ENCODE assay signal across 24 cellular contexts in the genomic region with DNA sequence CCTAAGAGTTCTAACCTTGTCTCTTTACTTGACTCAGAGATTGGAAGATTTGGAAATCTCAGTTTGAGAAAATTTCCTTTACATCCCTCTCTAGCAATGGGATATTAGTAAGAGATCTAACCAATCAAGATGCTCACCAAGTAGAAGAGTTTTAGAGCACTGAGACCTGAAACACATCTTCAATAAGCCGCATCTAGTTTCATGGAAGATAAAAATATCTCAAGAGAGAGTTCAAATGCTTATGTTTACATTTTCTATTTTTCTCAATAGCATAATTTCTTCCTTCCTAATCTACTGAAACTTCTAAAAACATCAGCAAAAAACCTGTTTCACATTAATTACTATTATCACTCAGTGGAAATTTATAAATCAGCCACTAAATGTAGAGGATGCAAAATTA.
DNase-seq lines count a peak whose midpoint lies in the region; ATAC-seq and TF ChIP-seq lines count a peak whose summit lies in the region.
"Had no signal": no experiment of that assay in that cellular context is flagged by ENCODE, and none has a peak within 500 bp of the region (broad histone marks: within the 10 kb centered on the region; RNA-seq: fewer than 3 reads in every experiment).

No MANE protein-coding gene starts in this region.

- H3K9ac ChIP-seq in MM.1S (ENCODE audit: low read length): no peak overlapping the region
- no peak overlapping the region for H3K9ac ChIP-seq in mesendoderm (ENCODE audit: low read length)
- H3K9ac ChIP-seq: BLaER1 had no signal

- H3K36me3 ChIP-seq in MM.1S (replicated peaks; ENCODE audit: insufficient read depth, low read length) (no peaks in the 10 kb centered on the region), Panc1 (ENCODE audit: control insufficient read depth, insufficient read depth, low read length) (no peaks in the 10 kb centered on the region; the same call in 1 of the 2 replicates), mesendoderm (ENCODE audit: control insufficient read depth, insufficient read depth, low read length) (no peaks in the 10 kb centered on the region)

- H4K20me1 ChIP-seq in MM.1S (ENCODE audit: insufficient read depth, low read length): no peaks in the 10 kb centered on the region

- H2AFZ ChIP-seq in MM.1S (ENCODE audit: low read length): no peak overlapping the region

- no peak overlapping the region for H3K56ac ChIP-seq in mesendoderm (ENCODE audit: low read length)

- H3K36me3 Mint-ChIP-seq in activated T-helper 1 cell treated with anti-CD3 and anti-CD28 coated beads, Interleukin-12 subunit alpha, Interleukin-12 subunit beta, Interleukin-2, Interleukin-4 antibody, amounts not matched to agents 30 ng/mL and 10 ng/mL and 1 ng/mL, durations not matched to agents 14 hours and 24 hours and 36 hours (ENCODE audit: low read depth): no peaks in the 10 kb centered on the region
- H3K36me3 Mint-ChIP-seq in natural killer cell: no peaks in the 10 kb centered on the region
- H3K36me3 Mint-ChIP-seq: CD4-positive, CD25-positive, alpha-beta regulatory T cell had no signal

- no peak overlapping the region for H3K4ac ChIP-seq in mesendoderm (ENCODE audit: low read depth, low read length)

- DNase-seq in MM.1S (peak; percentile 63), Panc1 (ENCODE audit: low read depth, low spot score) (no peak), natural killer cell (no peak), NCI-H2081 (lab: John Stamatoyannopoulos, UW) (no peak), mesendoderm (no peak)
- no peak for DNase-seq in activated T-helper 1 cell treated with anti-CD3 and anti-CD28 coated beads, Interleukin-12 subunit alpha, Interleukin-12 subunit beta, Interleukin-2, Interleukin-4 antibody, amounts not matched to agents 30 ng/mL and 10 ng/mL and 1 ng/mL, durations not matched to agents 14 hours and 24 hours and 36 hours (ENCODE audit: low spot score)
- DNase-seq: 8988T; ACHN; BE2C; CD4-positive, alpha-beta memory T cell; CD4-positive, CD25-positive, alpha-beta regulatory T cell; CD8-positive, alpha-beta memory T cell; COR-L47; DMS 273 treated with DMSO at 0.1 percent for 48 hours; DMS153; DMS53; DMS79; DND-41; EL; GDM1 had no signal

- H3K27me3 ChIP-seq in MM.1S (replicated peaks; ENCODE audit: insufficient read depth, low read length) (no peaks in the 10 kb centered on the region), Panc1 (ENCODE audit: control insufficient read depth, insufficient read depth, low read length) (no peaks in the 10 kb centered on the region), mesendoderm (ENCODE audit: insufficient read depth, low read length, poor library complexity) (no peaks in the 10 kb centered on the region)
- H3K27me3 ChIP-seq: BE2C, BLaER1 had no signal

- peaks cover 11% of the 10 kb centered on the region for H3K79me1 ChIP-seq in mesendoderm (ENCODE audit: low read length)

- no peak overlapping the region for H3K27ac Mint-ChIP-seq in activated T-helper 1 cell treated with anti-CD3 and anti-CD28 coated beads, Interleukin-12 subunit alpha, Interleukin-12 subunit beta, Interleukin-2, Interleukin-4 antibody, amounts not matched to agents 30 ng/mL and 10 ng/mL and 1 ng/mL, durations not matched to agents 14 hours and 24 hours and 36 hours
- H3K27ac Mint-ChIP-seq in natural killer cell: no peak overlapping the region
- H3K27ac Mint-ChIP-seq: CD14-positive monocyte; CD4-positive, alpha-beta memory T cell; CD4-positive, CD25-positive, alpha-beta regulatory T cell; CD8-positive, alpha-beta memory T cell had no signal

- intact Hi-C loops in Panc1 (cut with micrococcal nuclease; ENCODE audit: unreplicated experiment) (no loop called here), natural killer cell (cut with micrococcal nuclease) (no loop called here)
- intact Hi-C loops in activated T-helper 1 cell treated with anti-CD3 and anti-CD28 coated beads, Interleukin-12 subunit alpha, Interleukin-12 subunit beta, Interleukin-2, Interleukin-4 antibody, amounts not matched to agents 30 ng/mL and 10 ng/mL and 1 ng/mL, durations not matched to agents 14 hours and 24 hours and 36 hours (cut with micrococcal nuclease): no loop called here

- H2BK120ac ChIP-seq in mesendoderm (ENCODE audit: low read depth, low read length): no peak overlapping the region

- peaks cover 7% of the 10 kb centered on the region for H3F3A ChIP-seq in MM.1S (ENCODE audit: insufficient read depth, low read length)

- H2AK5ac ChIP-seq in mesendoderm (ENCODE audit: low read length): no peak overlapping the region

- in situ Hi-C loops in Panc1 (cut with HindIII; ENCODE audit: low pct_unique_long_range_greater_than_20kb, low sequenced_read_pairs): no loop called here

- BruUV-seq in Panc1 (replicated peaks; lab: Mats Ljungman, UMichigan): TSS peak; percentile 23

- no peak overlapping the region for H3K23ac ChIP-seq in mesendoderm (ENCODE audit: low read length)

- H3K27me3 Mint-ChIP-seq in activated T-helper 1 cell treated with anti-CD3 and anti-CD28 coated beads, Interleukin-12 subunit alpha, Interleukin-12 subunit beta, Interleukin-2, Interleukin-4 antibody, amounts not matched to agents 30 ng/mL and 10 ng/mL and 1 ng/mL, durations not matched to agents 14 hours and 24 hours and 36 hours (ENCODE audit: insufficient read depth): no peaks in the 10 kb centered on the region
- H3K27me3 Mint-ChIP-seq in natural killer cell (ENCODE audit: low read depth in 2 of 2): no peaks in the 10 kb centered on the region
- H3K27me3 Mint-ChIP-seq: CD4-positive, alpha-beta memory T cell; CD4-positive, CD25-positive, alpha-beta regulatory T cell; CD8-positive, alpha-beta memory T cell had no signal

- ATAC-seq in Panc1: no peak
- no peak for ATAC-seq in natural killer cell
- ATAC-seq: GM12878 had no signal

- POLR2A ChIA-PET in Panc1 (lab: Charles Lee): no interaction called here

- peak overlapping the region; percentile 4; the same call in 1 of the 2 replicates for H3K4me2 ChIP-seq in MM.1S (ENCODE audit: low read depth, low read length)
- H3K4me2 ChIP-seq in mesendoderm (ENCODE audit: low read length): no peak overlapping the region
- H3K4me2 ChIP-seq: BLaER1 had no signal

- TF ChIP-seq CTCF in MM.1S (IDR thresholded peaks at IDR 0.05; ENCODE audit: low read length) (no peak), Panc1 (IDR thresholded peaks at IDR 0.05) (no peak), natural killer cell (IDR thresholded peaks at IDR 0.05) (no peak)

- H2BK15ac ChIP-seq in mesendoderm (replicated peaks; ENCODE audit: low read depth): no peak overlapping the region

- H3K4me1 ChIP-seq in MM.1S (ENCODE audit: low read length) (peaks cover 22% of the 10 kb centered on the region), Panc1 (ENCODE audit: control insufficient read depth, insufficient read depth, low read length) (no peaks in the 10 kb centered on the region; the same call in 1 of the 2 replicates), mesendoderm (ENCODE audit: control insufficient read depth, low read depth, low read length) (peaks cover 8% of the 10 kb centered on the region)
- H3K4me1 ChIP-seq: BE2C, BLaER1 had no signal

- H3K9me2 ChIP-seq in MM.1S (replicated peaks; ENCODE audit: insufficient read depth, low read length): no peaks in the 10 kb centered on the region

- peak overlapping the region; percentile 7; the same call in 1 of the 2 replicates for H3K27ac ChIP-seq in MM.1S (ENCODE audit: low read length)
- no peak overlapping the region for H3K27ac ChIP-seq in Panc1 (ENCODE audit: low read length)
- peak overlapping the region; percentile 48 for H3K27ac ChIP-seq in angular gyrus (ENCODE audit: low read depth, low read length)
- H3K27ac ChIP-seq in mesendoderm (ENCODE audit: low read depth, low read length): no peak overlapping the region
- H3K27ac ChIP-seq: BLaER1 had no signal

- H3K18ac ChIP-seq in mesendoderm (ENCODE audit: low read length): no peak overlapping the region

- peaks cover 8% of the 10 kb centered on the region for H3K4me1 Mint-ChIP-seq in activated T-helper 1 cell treated with anti-CD3 and anti-CD28 coated beads, Interleukin-12 subunit alpha, Interleukin-12 subunit beta, Interleukin-2, Interleukin-4 antibody, amounts not matched to agents 30 ng/mL and 10 ng/mL and 1 ng/mL, durations not matched to agents 14 hours and 24 hours and 36 hours (ENCODE audit: low read depth)
- no peaks in the 10 kb centered on the region for H3K4me1 Mint-ChIP-seq in natural killer cell
- H3K4me1 Mint-ChIP-seq: CD14-positive monocyte; CD8-positive, alpha-beta memory T cell had no signal

- no peak overlapping the region for H3K4me3 Mint-ChIP-seq in activated T-helper 1 cell treated with anti-CD3 and anti-CD28 coated beads, Interleukin-12 subunit alpha, Interleukin-12 subunit beta, Interleukin-2, Interleukin-4 antibody, amounts not matched to agents 30 ng/mL and 10 ng/mL and 1 ng/mL, durations not matched to agents 14 hours and 24 hours and 36 hours
- H3K4me3 Mint-ChIP-seq in natural killer cell: no peak overlapping the region
- H3K4me3 Mint-ChIP-seq: CD14-positive monocyte; CD4-positive, alpha-beta memory T cell; CD4-positive, CD25-positive, alpha-beta regulatory T cell; CD8-positive, alpha-beta memory T cell had no signal

- H4K8ac ChIP-seq in mesendoderm (ENCODE audit: low read depth, low read length): no peak overlapping the region

- no peaks in the 10 kb centered on the region for H3K9me3 Mint-ChIP-seq in activated T-helper 1 cell treated with anti-CD3 and anti-CD28 coated beads, Interleukin-12 subunit alpha, Interleukin-12 subunit beta, Interleukin-2, Interleukin-4 antibody, amounts not matched to agents 30 ng/mL and 10 ng/mL and 1 ng/mL, durations not matched to agents 14 hours and 24 hours and 36 hours
- H3K9me3 Mint-ChIP-seq in natural killer cell: no peaks in the 10 kb centered on the region
- H3K9me3 Mint-ChIP-seq: CD14-positive monocyte; CD4-positive, alpha-beta memory T cell; CD4-positive, CD25-positive, alpha-beta regulatory T cell had no signal

- no peaks in the 10 kb centered on the region for H3K79me2 ChIP-seq in MM.1S (ENCODE audit: low read length)
- peaks cover 2% of the 10 kb centered on the region for H3K79me2 ChIP-seq in mesendoderm (ENCODE audit: control insufficient read depth, insufficient read depth, low read length)

- no peak overlapping the region for H4K5ac ChIP-seq in mesendoderm (ENCODE audit: low read length)

- no peak overlapping the region for H2BK5ac ChIP-seq in mesendoderm (ENCODE audit: low read length)

- CTCF ChIA-PET in Panc1 (lab: Charles Lee): no interaction called here

- no peak overlapping the region for H3K4me3 ChIP-seq in MM.1S (ENCODE audit: low read length)
- H3K4me3 ChIP-seq in Panc1 (ENCODE audit: low read depth in 2 of 2, low read length in 2 of 2): no peak overlapping the region
- no peak overlapping the region for H3K4me3 ChIP-seq in mesendoderm (ENCODE audit: low read length)
- H3K4me3 ChIP-seq: BLaER1, GM12878 had no signal

- H3K9me3 ChIP-seq in MM.1S (replicated peaks; ENCODE audit: insufficient read depth, low read length) (no peaks in the 10 kb centered on the region), Panc1 (ENCODE audit: control insufficient read depth, insufficient read depth, low read depth, low read length) (no peaks in the 10 kb centered on the region)
- H3K9me3 ChIP-seq: BE2C had no signal

- WGBS in mesendoderm (ENCODE audit: extremely low coverage, insufficient coverage, low lambda C conversion rate): no CpG with 5 or more reads among the region's 1 CpG

Comparison
In these comparisons a context has a peak if more than half of its experiments do, and no peak if none do; other contexts are left out.
1. H3K27ac ChIP-seq: peak in MM.1S (single experiment) and angular gyrus (single experiment); none in Panc1 (single experiment) and mesendoderm (single experiment).